ENCODE assay signal across 2 cellular contexts in the genomic region with DNA sequence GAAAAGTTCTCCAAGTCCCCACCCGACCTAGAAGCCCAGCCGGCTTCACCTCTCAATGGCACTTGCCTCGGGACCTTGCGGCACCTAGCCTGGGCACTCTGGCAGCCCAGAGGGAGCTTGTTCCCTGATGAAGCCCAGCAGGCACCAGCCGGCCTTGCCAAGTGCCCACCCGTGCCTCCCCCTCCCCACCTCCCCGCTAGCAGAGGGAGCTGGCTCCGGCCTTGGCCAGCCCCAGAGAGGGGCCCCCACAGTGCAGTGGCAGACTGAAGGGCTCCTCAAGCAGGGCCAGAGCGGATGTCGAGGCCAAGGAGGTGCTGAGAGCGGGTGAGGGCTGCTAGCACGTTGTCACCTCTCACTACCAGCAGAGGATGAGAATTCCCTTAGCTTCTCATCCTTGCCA.
TF ChIP-seq lines count a peak whose summit lies in the region.

No MANE protein-coding gene starts in this region.

TF ChIP-seq in GM23338, 12 proteins besides CTCF, POLR2A, EP300 and RAD21 (continued from another document):
- no peak for TF ChIP-seq REST (IDR thresholded peaks at IDR 0.05; ENCODE audit: unreplicated experiment)
- TF ChIP-seq NANOG (IDR thresholded peaks at IDR 0.05; ENCODE audit: borderline replicate concordance), result no peak
- TF ChIP-seq EZH2 (IDR thresholded peaks at IDR 0.05; ENCODE audit: low read depth, unreplicated experiment), result no peak
- TF ChIP-seq STAT1 (IDR thresholded peaks at IDR 0.05; ENCODE audit: unreplicated experiment), result no peak
- no peak for TF ChIP-seq POLR2AphosphoS5 (IDR thresholded peaks at IDR 0.05; ENCODE audit: low read depth)
- TF ChIP-seq CREB1 (CRISPR knock-in tag; IDR thresholded peaks at IDR 0.05; ENCODE audit: low read depth), result no peak
- TF ChIP-seq ZNF114 (CRISPR knock-in tag; IDR thresholded peaks at IDR 0.05), result no peak
- TF ChIP-seq EZH2phosphoT487 (IDR thresholded peaks at IDR 0.05; ENCODE audit: unreplicated experiment), result no peak

TF ChIP-seq in WTC11, 78 proteins besides CTCF, POLR2A, EP300 and RAD21 (continued from another document):
- TF ChIP-seq ZNF317 (CRISPR knock-in tag; IDR thresholded peaks at IDR 0.05; ENCODE audit: borderline replicate concordance, low read depth) (no peak), ZNF396 (CRISPR knock-in tag; IDR thresholded peaks at IDR 0.05; ENCODE audit: borderline replicate concordance) (no peak), ZNF423 (CRISPR knock-in tag; IDR thresholded peaks at IDR 0.05) (no peak)
